Comparison of ENCODE assay signal across 19 cellular contexts in the genomic region with DNA sequence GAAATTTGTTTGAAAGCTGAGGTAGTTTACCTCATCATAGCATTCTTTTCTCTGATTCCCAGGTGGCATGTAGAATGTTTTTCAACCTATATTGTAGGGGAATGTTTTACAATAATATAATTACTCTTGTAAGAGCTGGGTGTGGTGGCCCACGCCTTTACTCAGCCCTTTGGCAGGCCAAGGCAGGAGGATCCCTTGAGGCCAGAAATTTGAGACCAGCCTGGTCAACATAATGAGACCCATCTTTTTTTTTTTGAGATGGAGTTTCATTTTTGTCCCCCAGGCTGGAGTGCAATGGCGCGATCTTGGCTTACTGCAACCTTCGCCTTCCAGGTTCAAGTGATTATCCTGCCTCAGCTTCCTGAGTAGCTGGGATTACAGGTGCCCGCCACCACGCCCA.
"Had no signal": no experiment of that assay in that cellular context is flagged by ENCODE, and none has a peak within 500 bp of the region (broad histone marks: within the 10 kb centered on the region; RNA-seq: fewer than 3 reads in every experiment).

No MANE protein-coding gene starts in this region.

- ATAC-seq: esophagus mucosa; gastroesophageal sphincter; right cardiac atrium; stimulated activated naive CD8-positive, alpha-beta T cell treated with anti-CD3 and anti-CD28 coated beads, Interleukin-15, Interleukin-2, amounts not matched to agents 100 U/mL and 50 U/mL, for 24 hours had no signal

- FAIRE-seq: colon had no signal

- H3K27me3 Mint-ChIP-seq: activated CD4-positive, alpha-beta memory T cell treated with anti-CD3 and anti-CD28 coated beads for 36 hours; activated naive CD4-positive, alpha-beta T cell treated with anti-CD3 and anti-CD28 coated beads, Interleukin-2, amount 50 U/mL, for 24 hours; central memory CD8-positive, alpha-beta T cell had no signal

- H3K9me3 Mint-ChIP-seq: activated CD4-positive, alpha-beta memory T cell treated with anti-CD3 and anti-CD28 coated beads for 36 hours; activated naive CD4-positive, alpha-beta T cell treated with anti-CD3 and anti-CD28 coated beads, Interleukin-2, amount 50 U/mL, for 24 hours; central memory CD8-positive, alpha-beta T cell; nephron progenitor cell had no signal

- H3K4me3 Mint-ChIP-seq: activated CD4-positive, alpha-beta memory T cell treated with anti-CD3 and anti-CD28 coated beads for 36 hours; nephron progenitor cell had no signal

- DNase-seq: activated CD4-positive, alpha-beta memory T cell treated with anti-CD3 and anti-CD28 coated beads for 36 hours; activated CD4-positive, alpha-beta T cell treated with anti-CD3 and anti-CD28 coated beads for 48 hours; activated gamma-delta T cell treated with Interleukin-2 at 50 U/mL for 16 hours; adrenal gland; brain microvascular endothelial cell; effector memory CD4-positive, alpha-beta T cell; head of caudate nucleus; hypothalamus; nephron progenitor cell; nucleus accumbens; right cardiac atrium; stimulated activated CD4-positive, alpha-beta T cell treated with anti-CD3 and anti-CD28 coated beads, Interleukin-12 subunit alpha, Interleukin-12 subunit beta, amount 100 ng/mL, for 4 hours; stimulated activated CD4-positive, alpha-beta T cell treated with anti-CD3 and anti-CD28 coated beads, Interleukin-4, amount 100 ng/mL, for 4 hours; stimulated activated naive CD8-positive, alpha-beta T cell treated with anti-CD3 and anti-CD28 coated beads, Interleukin-15, Interleukin-2, amounts not matched to agents 100 U/mL and 50 U/mL, for 24 hours had no signal
